18 cellular contexts compared by ENCODE assay signal in genomic region chr19:3771033-3771905, GRCh38. TPM values are rescaled to one million over a fixed set of nuclear protein-coding genes. Genes with fewer than 3 reads are reported as not detected.
A peak's percentile ranks its signal among the peaks of the same experiment; 100 is the strongest.
DNase-seq lines count a peak whose midpoint lies in the region; ATAC-seq, FAIRE-seq and TF ChIP-seq lines count a peak whose summit lies in the region.
"Had no signal": no experiment of that assay in that cellular context is flagged by ENCODE, and none has a peak within 500 bp of the region (broad histone marks: within the 10 kb centered on the region; RNA-seq: fewer than 3 reads in every experiment).

No MANE protein-coding gene starts in this region.

- peak overlapping the region; percentile 38 for H3K4me3 Mint-ChIP-seq in neural crest cell

- H3K9me3 ChIP-seq in NT2/D1 (ENCODE audit: insufficient read depth, low read length): no peaks in the 10 kb centered on the region
- no peaks in the 10 kb centered on the region for H3K9me3 ChIP-seq in H1 (ENCODE audit: insufficient read depth in 2 of 2, low read depth in 1 of 2, low read length in 1 of 2)
- H3K9me3 ChIP-seq: Peyer's patch had no signal

- H3K27ac Mint-ChIP-seq in neural crest cell (ENCODE audit: unreplicated experiment): no peak overlapping the region

- H3K9ac ChIP-seq in NT2/D1 (ENCODE audit: insufficient read length, low read depth) (peak overlapping the region; percentile 67), H1 (replicated peaks in 1 of 4; ENCODE audit: extremely low read depth in 1 of 4, low read depth in 3 of 4, low read length in 3 of 4) (no peak overlapping the region)

- no peak overlapping the region for H3K23ac ChIP-seq in H1 (ENCODE audit: insufficient read length)

- CTCF ChIA-PET in H1 (lab: Charles Lee; ENCODE audit: partially characterized antibody): interaction anchor here (0.6 to 3.3 kb wide), 3 partner anchors 12 to 55 kb away, joined by 3 to 17 read pairs (median 3); no protein-coding TSS in a partner anchor

- no peaks in the 10 kb centered on the region for H3K36me3 Mint-ChIP-seq in neural crest cell (ENCODE audit: low read depth)

- 0 out of 2 replicates have a peak overlapping the region, but pooled peaks have one; percentile 32 for H2BK20ac ChIP-seq in H1 (ENCODE audit: low read length)

- H2BK120ac ChIP-seq in H1 (replicated peaks; ENCODE audit: low read depth, low read length): no peak overlapping the region

- peaks cover 28% of the 10 kb centered on the region for H3K4me1 ChIP-seq in NT2/D1 (ENCODE audit: insufficient read depth, insufficient read length)
- H3K4me1 ChIP-seq in H1 (replicated peaks in 1 of 4; ENCODE audit: control insufficient read depth in 3 of 4, insufficient read depth in 4 of 4, low read length in 3 of 4): peaks cover 0 to 7% (median 2%) of the 10 kb centered on the region in 4 experiments; a peak in 2 of 7 replicates
- H3K4me1 ChIP-seq: Peyer's patch had no signal

- H3K9me3 Mint-ChIP-seq in neural crest cell: no peaks in the 10 kb centered on the region

- H2BK15ac ChIP-seq in H1 (ENCODE audit: low read length): no peak overlapping the region

- H2AK5ac ChIP-seq in H1 (ENCODE audit: low read depth, low read length): no peak overlapping the region

- FAIRE-seq in H1 (lab: Jason Lieb, UNC) (no peak), GM12892 (lab: Jason Lieb, UNC) (no peak)

- no peak overlapping the region for H4K5ac ChIP-seq in H1 (ENCODE audit: insufficient read length, low read depth, low read length)

- H2BK12ac ChIP-seq in H1 (ENCODE audit: low read depth, low read length): peak overlapping the region; percentile 55; the same call in 1 of the 2 replicates

- TF ChIP-seq CTCF in H1 (IDR thresholded peaks at IDR 0.05; ENCODE audit: control extremely low read depth in 1 of 3, insufficient read depth in 1 of 3, low read depth in 1 of 3, low read length in 3 of 3) (no peak), neural crest cell (conservative IDR thresholded peaks at IDR 0.05) (no peak)

- POLR2A ChIA-PET in H1 (lab: Charles Lee; ENCODE audit: partially characterized antibody): interaction anchor here (0.6 to 3.8 kb wide), 5 partner anchors 8 to 217 kb away, joined by 3 to 23 read pairs (median 4); partner anchors contain the start of genes MRPL54 and NMRK2

- H3K27me3 Mint-ChIP-seq in neural crest cell (ENCODE audit: low read depth): no peaks in the 10 kb centered on the region

- no peak for TF ChIP-seq RAD21 in H1 (IDR thresholded peaks at IDR 0.05 in 1 of 2, conservative IDR thresholded peaks at IDR 0.05 in 1 of 2; ENCODE audit: low read depth in 2 of 2, low read length in 2 of 2)

- H3K4ac ChIP-seq in H1 (replicated peaks; ENCODE audit: insufficient read length, low read depth, low read length): no peak overlapping the region

- no peak overlapping the region for H3K18ac ChIP-seq in H1 (ENCODE audit: extremely low read depth, low read length)

- peaks cover 0 to 8% of the 10 kb centered on the region in 2 experiments for H4K20me1 ChIP-seq in H1 (replicated peaks in 1 of 2; ENCODE audit: control insufficient read depth in 1 of 2, insufficient read depth in 2 of 2, low read length in 2 of 2)

- TF ChIP-seq POLR2A in H1 (IDR thresholded peaks at IDR 0.05; ENCODE audit: control extremely low read depth in 1 of 2, low read depth in 2 of 2, low read length in 2 of 2) (no peak), GM12892 (IDR thresholded peaks at IDR 0.05; ENCODE audit: low read depth, low read length) (no peak)

- 0 out of 2 replicates have a peak, but pooled peaks cover 3% of the 10 kb centered on the region for H3K79me1 ChIP-seq in H1 (ENCODE audit: low read depth, low read length)

- TF ChIP-seq EP300 in H1 (IDR thresholded peaks at IDR 0.05; ENCODE audit: borderline replicate concordance in 1 of 2, low read depth in 2 of 2, low read length in 2 of 2): no peak

- no peak overlapping the region for H3K27ac ChIP-seq in H1 (ENCODE audit: low read depth, low read length)
- H3K27ac ChIP-seq: Peyer's patch, SK-N-MC had no signal

- H3K23me2 ChIP-seq in H1 (ENCODE audit: low read depth, low read length): peaks cover under 1% of the 10 kb centered on the region; the same call in 1 of the 2 replicates

- H3K36me3 ChIP-seq in H7 (replicated peaks; ENCODE audit: control insufficient read depth, insufficient read depth, low read length): no peaks in the 10 kb centered on the region; the same call in 1 of the 2 replicates
- H3K36me3 ChIP-seq in NT2/D1 (ENCODE audit: insufficient read depth, insufficient read length, low read length): peaks cover 30% of the 10 kb centered on the region
- H3K36me3 ChIP-seq in H1 (ENCODE audit: control insufficient read depth in 2 of 4, insufficient read depth in 4 of 4, low read length in 3 of 4): peaks cover 0 to 8% (median 3%) of the 10 kb centered on the region in 4 experiments; a peak in 5 of 8 replicates

- H4K91ac ChIP-seq in H1 (replicated peaks; ENCODE audit: insufficient read length, low read length): no peak overlapping the region

- intact Hi-C loops in left colon (cut with DNase I, micrococcal nuclease): no loop called here

- H2BK5ac ChIP-seq in H1 (ENCODE audit: low read depth, low read length): peak overlapping the region; percentile 26; the same call in 1 of the 2 replicates

- H3K4me3 ChIP-seq in H7 (ENCODE audit: insufficient read depth, low read depth, low read length) (no peak overlapping the region), NT2/D1 (ENCODE audit: insufficient read length, low read depth) (no peak overlapping the region), H1 (ENCODE audit: extremely low read depth in 1 of 4, insufficient read depth in 2 of 4, low read depth in 3 of 4, low read length in 4 of 4) (no peak overlapping the region)
- H3K4me3 ChIP-seq: Peyer's patch, SK-N-MC had no signal

- ATAC-seq in HG03175 (IDR thresholded peaks at IDR 0.05; ENCODE audit: unreplicated experiment): no peak
- ATAC-seq in left colon: no peak
- ATAC-seq: Right ventricle myocardium inferior had no signal

- peak overlapping the region; percentile 65 for H4K8ac ChIP-seq in H1 (ENCODE audit: extremely low read depth, insufficient read depth, low read length)

- no peak overlapping the region for H3K56ac ChIP-seq in H1 (replicated peaks; ENCODE audit: insufficient read length, low read depth, low read length)

- H3K79me2 ChIP-seq in H1 (ENCODE audit: control insufficient read depth in 1 of 2, insufficient read depth in 2 of 2, low read length in 2 of 2): no peaks in the 10 kb centered on the region

- no peaks in the 10 kb centered on the region for H3K27me3 ChIP-seq in H7 (ENCODE audit: control insufficient read depth, insufficient read depth, low read length)
- no peaks in the 10 kb centered on the region for H3K27me3 ChIP-seq in NT2/D1 (ENCODE audit: insufficient read depth, insufficient read length)
- no peaks in the 10 kb centered on the region for H3K27me3 ChIP-seq in H1 (replicated peaks in 1 of 4; ENCODE audit: control insufficient read depth in 3 of 4, extremely low read depth in 1 of 4, insufficient read depth in 3 of 4, low read length in 3 of 4)
- H3K27me3 ChIP-seq: Peyer's patch had no signal

- peak; percentile 76 for DNase-seq in H7
- DNase-seq in NT2/D1 (ENCODE audit: low read depth, low spot score): peak; percentile 11
- peak in 1 of 2 experiments; percentile 60 for DNase-seq in H1 (ENCODE audit: low read depth in 1 of 2, low spot score in 2 of 2)
- no peak for DNase-seq in neural crest cell (ENCODE audit: low read depth, low spot score)
- DNase-seq in GM12892 (ENCODE audit: insufficient read length): no peak
- no peak for DNase-seq in left colon
- DNase-seq: COR-L47, DMS153, HCEC 1CT, Kasumi-1, MM.1S, NCI-H1092 treated with DMSO at 0.1 percent for 48 hours, NCI-H2081 treated with DMSO at 0.1 percent for 48 hours, NCI-H2227 treated with DMSO at 0.1 percent for 48 hours, Peyer's patch had no signal

- H3K4me1 Mint-ChIP-seq in neural crest cell: no peaks in the 10 kb centered on the region

- 73% methylated on average over 16 of the region's 32 CpGs; no CpG with 5 or more reads in 1 of the 2 experiments for WGBS in H1 (ENCODE audit: extremely low coverage in 1 of 2, insufficient coverage in 1 of 2, insufficient read length in 1 of 2, insufficient replicate concordance in 2 of 2, low coverage in 1 of 2, low lambda C conversion rate in 2 of 2, missing lambda C conversion rate in 1 of 2), 2 experiments

- no peak overlapping the region for H3K14ac ChIP-seq in H1 (ENCODE audit: insufficient read length)

- peak overlapping the region in 1 of 2 experiments; percentile 3; a peak in 2 of 4 replicates for H3K4me2 ChIP-seq in H1 (ENCODE audit: insufficient read depth in 1 of 2, low read depth in 2 of 2, low read length in 2 of 2)

- H2AFZ ChIP-seq in H1 (ENCODE audit: low read length): no peak overlapping the region

RNA-seq across cellular contexts. Expression of gene RAX2, which starts 0.8 kb away (rescaled TPM):
- total RNA-seq in H7 (2014; rRNA removed; shearing (Covaris generic)): not detected in 2 replicates
- not detected in 2 replicates for total RNA-seq in H1 (2021; fragmentation: NEBNext Ultra II Directional; extraction: Animal tissue kit (Norgen Biotek cat#: 25700))
- 0.08 and 0.19 TPM in 2 replicates for polyA plus RNA-seq in H1 (2011; rRNA removed)
- polyA plus RNA-seq in H1 (2011; cell fraction: cytosol; rRNA removed): 0.09 TPM
- 0.33 TPM for polyA plus RNA-seq in H1 (2011; cell fraction: nucleus; rRNA removed)
- 0.11 TPM in 1 of 4 replicates, not detected in the others for polyA plus RNA-seq in H1 (2012, experiment 1 of 2)
- not detected for polyA plus RNA-seq in H1 (2012, experiment 2 of 2)
- polyA plus RNA-seq in H1 (2013, experiment 1 of 2): 0.04 TPM
- 0.06 TPM for polyA plus RNA-seq in H1 (2013, experiment 2 of 2)
- not detected in 2 replicates for polyA minus RNA-seq in H1 (2011; rRNA and poly(A)+ RNA removed)
- not detected for polyA minus RNA-seq in H1 (2011; cell fraction: cytosol; rRNA and poly(A)+ RNA removed)
- 0.40 TPM for polyA minus RNA-seq in H1 (2011; cell fraction: nucleus; rRNA and poly(A)+ RNA removed)
- total RNA-seq in neural crest cell (not detected in 2 replicates), left colon (not detected)
- not detected for polyA plus RNA-seq in GM12892 (2012; ENCODE audit: missing spikeins)
- total RNA-seq: Peyer's patch, Right ventricle myocardium inferior had no signal

RNA-seq across cellular contexts. Expression of gene MRPL54, which starts 8.8 kb away (rescaled TPM):
- 56.3 and 62.1 TPM in 2 replicates for total RNA-seq in H7 (2014; rRNA removed; shearing (Covaris generic))
- 72.8 and 80.3 TPM in 2 replicates for total RNA-seq in H1 (2021; fragmentation: NEBNext Ultra II Directional; extraction: Animal tissue kit (Norgen Biotek cat#: 25700))
- 63.8 and 83.6 TPM in 2 replicates for polyA plus RNA-seq in H1 (2011; rRNA removed)
- 71.0 TPM for polyA plus RNA-seq in H1 (2011; cell fraction: cytosol; rRNA removed)
- 47.1 TPM for polyA plus RNA-seq in H1 (2011; cell fraction: nucleus; rRNA removed)
- 42.7 to 64.5 TPM (median 57.7 TPM) in 4 replicates for polyA plus RNA-seq in H1 (2012, experiment 1 of 2)
- polyA plus RNA-seq in H1 (2012, experiment 2 of 2): 118 TPM
- polyA plus RNA-seq in H1 (2013, experiment 1 of 2): 48.2 TPM
- 51.1 TPM for polyA plus RNA-seq in H1 (2013, experiment 2 of 2)
- polyA minus RNA-seq in H1 (2011; rRNA and poly(A)+ RNA removed): 6.2 and 7.2 TPM in 2 replicates
- 19.3 TPM for polyA minus RNA-seq in H1 (2011; cell fraction: cytosol; rRNA and poly(A)+ RNA removed)
- polyA minus RNA-seq in H1 (2011; cell fraction: nucleus; rRNA and poly(A)+ RNA removed): 11.1 TPM
- total RNA-seq in neural crest cell (41.7 and 41.9 TPM in 2 replicates), left colon (10 to 100 TPM; 64.6 to 67.7 TPM)
- 45.5 TPM for polyA plus RNA-seq in GM12892 (2012; ENCODE audit: missing spikeins)

RNA-seq across cellular contexts. Expression of gene APBA3, which starts 9.8 kb away (rescaled TPM):
- total RNA-seq in H7 (2014; rRNA removed; shearing (Covaris generic)): 36.8 and 37.3 TPM in 2 replicates
- total RNA-seq in H1 (2021; fragmentation: NEBNext Ultra II Directional; extraction: Animal tissue kit (Norgen Biotek cat#: 25700)): 21.4 and 23.4 TPM in 2 replicates
- 36.9 and 48.4 TPM in 2 replicates for polyA plus RNA-seq in H1 (2011; rRNA removed)
- polyA plus RNA-seq in H1 (2011; cell fraction: cytosol; rRNA removed): 33.3 TPM
- 74.8 TPM for polyA plus RNA-seq in H1 (2011; cell fraction: nucleus; rRNA removed)
- 17.8 to 23.6 TPM (median 21.2 TPM) in 4 replicates for polyA plus RNA-seq in H1 (2012, experiment 1 of 2)
- polyA plus RNA-seq in H1 (2012, experiment 2 of 2): 27.9 TPM
- 20.4 TPM for polyA plus RNA-seq in H1 (2013, experiment 1 of 2)
- 17.7 TPM for polyA plus RNA-seq in H1 (2013, experiment 2 of 2)
- polyA minus RNA-seq in H1 (2011; rRNA and poly(A)+ RNA removed): 12.6 and 14.5 TPM in 2 replicates
- polyA minus RNA-seq in H1 (2011; cell fraction: cytosol; rRNA and poly(A)+ RNA removed): 25.8 TPM
- 32.4 TPM for polyA minus RNA-seq in H1 (2011; cell fraction: nucleus; rRNA and poly(A)+ RNA removed)
- total RNA-seq in neural crest cell: 22.8 and 24.5 TPM in 2 replicates
- 10.9 TPM for polyA plus RNA-seq in GM12892 (2012; ENCODE audit: missing spikeins)
- total RNA-seq in left colon: 10 to 100 TPM; 15.4 to 17.5 TPM

RNA-seq across cellular contexts. Expression of gene MATK, which starts 14.9 kb away (rescaled TPM):
- 19.1 and 22.8 TPM in 2 replicates for total RNA-seq in H7 (2014; rRNA removed; shearing (Covaris generic))
- 21.4 and 21.5 TPM in 2 replicates for total RNA-seq in H1 (2021; fragmentation: NEBNext Ultra II Directional; extraction: Animal tissue kit (Norgen Biotek cat#: 25700))
- polyA plus RNA-seq in H1 (2011; rRNA removed): 20.5 and 37.8 TPM in 2 replicates
- polyA plus RNA-seq in H1 (2011; cell fraction: cytosol; rRNA removed): 25.4 TPM
- polyA plus RNA-seq in H1 (2011; cell fraction: nucleus; rRNA removed): 41.2 TPM
- polyA plus RNA-seq in H1 (2012, experiment 1 of 2): 10.5 to 20.3 TPM (median 18.1 TPM) in 4 replicates
- 15.0 TPM for polyA plus RNA-seq in H1 (2012, experiment 2 of 2)
- 15.8 TPM for polyA plus RNA-seq in H1 (2013, experiment 1 of 2)
- 15.4 TPM for polyA plus RNA-seq in H1 (2013, experiment 2 of 2)
- polyA minus RNA-seq in H1 (2011; rRNA and poly(A)+ RNA removed): 8.1 and 9.1 TPM in 2 replicates
- 15.0 TPM for polyA minus RNA-seq in H1 (2011; cell fraction: cytosol; rRNA and poly(A)+ RNA removed)
- 11.9 TPM for polyA minus RNA-seq in H1 (2011; cell fraction: nucleus; rRNA and poly(A)+ RNA removed)
- total RNA-seq in neural crest cell (not detected in 2 replicates), left colon (1 to 10 TPM; 1.5 to 2.4 TPM)
- 0.66 TPM for polyA plus RNA-seq in GM12892 (2012; ENCODE audit: missing spikeins)

Comparison
In these comparisons a context has a peak if more than half of its experiments do, and no peak if none do; other contexts are left out.
1. DNase-seq: peak in H7 (single experiment) and NT2/D1 (single experiment); none in neural crest cell (single experiment), GM12892 (single experiment) and left colon (0 of 2).